In genomic region chr1:12706061-12706460, GRCh38 we compare ENCODE assay signal across 12 cellular contexts. TPM values are rescaled to one million over a fixed set of nuclear protein-coding genes. Genes with fewer than 3 reads are reported as not detected.
"Had no signal": no experiment of that assay in that cellular context is flagged by ENCODE, and none has a peak within 500 bp of the region (broad histone marks: within the 10 kb centered on the region; RNA-seq: fewer than 3 reads in every experiment).

No MANE protein-coding gene starts in this region.

- H2AFZ ChIP-seq: GM23248 had no signal

- FAIRE-seq: HepG2 had no signal

- H3K4me1 ChIP-seq: HAP-1 had no signal

- H3K27ac ChIP-seq: GM23248, KMS-11 had no signal

- H3K9ac ChIP-seq: GM23248, KMS-11 had no signal

- H3K9me3 ChIP-seq: HAP-1 had no signal

- DNase-seq: GM23248, GOT3, H7, HFFc6, KBM-7 had no signal

- H3K4me2 ChIP-seq: KMS-11 had no signal

- H3K4me3 ChIP-seq: GM23248, HAP-1 had no signal

- ATAC-seq: HCT116, HepG2 had no signal

- H3K36me3 ChIP-seq: HAP-1 had no signal

RNA-seq across cellular contexts. Expression of gene AADACL3, which starts 9.8 kb away (rescaled TPM):
- total RNA-seq: GM23248, H4, HepG2, HFFc6, HT-29 had no signal
- polyA plus RNA-seq: GM23248, HepG2, IgD-negative memory B cell had no signal

RNA-seq across cellular contexts. Expression of gene CFAP107, which starts 39.9 kb away (rescaled TPM):
- total RNA-seq: GM23248, H4, H7, HepG2, HFFc6, HT-29 had no signal
- polyA plus RNA-seq: GM23248, HepG2, IgD-negative memory B cell had no signal
